Comparison of ENCODE assay signal across 18 cellular contexts in genomic region chr3:132311860-132312259, GRCh38. TPM values are rescaled to one million over a fixed set of nuclear protein-coding genes. Genes with fewer than 3 reads are reported as not detected.
"Had no signal": no experiment of that assay in that cellular context is flagged by ENCODE, and none has a peak within 500 bp of the region (broad histone marks: within the 10 kb centered on the region; RNA-seq: fewer than 3 reads in every experiment).

No MANE protein-coding gene starts in this region.

- H3K9me3 ChIP-seq: mucosa of descending colon, sigmoid colon, testis had no signal

- H3K27ac Mint-ChIP-seq: activated CD8-positive, alpha-beta memory T cell treated with anti-CD3 and anti-CD28 coated beads, Interleukin-2, amount 10 ng/mL, durations not matched to agents 7 days and 5 days; activated naive CD4-positive, alpha-beta T cell treated with anti-CD3 and anti-CD28 coated beads, Interleukin-2, amount 50 U/mL, for 24 hours; activated T-cell treated with anti-CD3 and anti-CD28 coated beads, Interleukin-2, amount 50 U/mL, for 24 hours; naive thymus-derived CD8-positive, alpha-beta T cell; stimulated activated naive CD8-positive, alpha-beta T cell treated with anti-CD3 and anti-CD28 coated beads, Interleukin-15, amount 100 ng/mL, for 72 hours had no signal

- H3K4me3 ChIP-seq: coronary artery, mucosa of descending colon, sigmoid colon, testis had no signal

- H3K27me3 ChIP-seq: sigmoid colon, testis had no signal

- H3K4me1 Mint-ChIP-seq: activated CD8-positive, alpha-beta memory T cell treated with anti-CD3 and anti-CD28 coated beads, Interleukin-2, amount 10 ng/mL, durations not matched to agents 7 days and 5 days; activated naive CD4-positive, alpha-beta T cell treated with anti-CD3 and anti-CD28 coated beads, Interleukin-2, amount 50 U/mL, for 24 hours; naive thymus-derived CD8-positive, alpha-beta T cell; stimulated activated naive CD8-positive, alpha-beta T cell treated with anti-CD3 and anti-CD28 coated beads, Interleukin-15, amount 100 ng/mL, for 72 hours had no signal

- H3K4me3 Mint-ChIP-seq: activated CD8-positive, alpha-beta memory T cell treated with anti-CD3 and anti-CD28 coated beads, Interleukin-2, amount 10 ng/mL, durations not matched to agents 7 days and 5 days; activated naive CD4-positive, alpha-beta T cell treated with anti-CD3 and anti-CD28 coated beads, Interleukin-2, amount 50 U/mL, for 24 hours; activated T-cell treated with anti-CD3 and anti-CD28 coated beads, Interleukin-2, amount 50 U/mL, for 24 hours; naive thymus-derived CD8-positive, alpha-beta T cell; stimulated activated naive CD8-positive, alpha-beta T cell treated with anti-CD3 and anti-CD28 coated beads, Interleukin-15, amount 100 ng/mL, for 72 hours had no signal

- ATAC-seq: activated CD4-positive, CD25-positive, alpha-beta regulatory T cell treated with anti-CD3 and anti-CD28 coated beads, Interleukin-2, amount 50 U/mL, for 24 hours; activated CD8-positive, alpha-beta memory T cell treated with anti-CD3 and anti-CD28 coated beads, Interleukin-2, amount 10 ng/mL, durations not matched to agents 7 days and 5 days; left colon; mucosa of descending colon; naive thymus-derived CD8-positive, alpha-beta T cell; stimulated activated naive CD8-positive, alpha-beta T cell treated with anti-CD3 and anti-CD28 coated beads, Interleukin-15, amount 100 ng/mL, for 72 hours had no signal

- DNase-seq: activated CD4-positive, alpha-beta T cell treated with anti-CD3 and anti-CD28 coated beads, Interleukin-2, amount 50 U/mL, for 4 hours; activated CD8-positive, alpha-beta memory T cell treated with anti-CD3 and anti-CD28 coated beads, Interleukin-2, amount 10 ng/mL, durations not matched to agents 7 days and 5 days; activated effector memory CD4-positive, alpha-beta T cell treated with Interleukin-2 at 50 U/mL for 16 hours; activated T-cell treated with anti-CD3 and anti-CD28 coated beads, Interleukin-2, amount 50 U/mL, for 24 hours; effector CD4-positive, alpha-beta T cell; left colon; mucosa of descending colon; naive thymus-derived CD8-positive, alpha-beta T cell; sigmoid colon; stimulated activated CD4-positive, alpha-beta T cell treated with anti-CD3 and anti-CD28 coated beads, Interleukin-4, amount 100 ng/mL, for 24 hours; stimulated activated naive CD8-positive, alpha-beta T cell treated with anti-CD3 and anti-CD28 coated beads, Interleukin-15, amount 100 ng/mL, for 72 hours; T-helper 2 cell; testis had no signal

- H3K36me3 Mint-ChIP-seq: activated CD8-positive, alpha-beta memory T cell treated with anti-CD3 and anti-CD28 coated beads, Interleukin-2, amount 10 ng/mL, durations not matched to agents 7 days and 5 days; activated naive CD4-positive, alpha-beta T cell treated with anti-CD3 and anti-CD28 coated beads, Interleukin-2, amount 50 U/mL, for 24 hours had no signal

- H3K36me3 ChIP-seq: sigmoid colon had no signal

- H3K27ac ChIP-seq: coronary artery, sigmoid colon, testis had no signal

- H3K27me3 Mint-ChIP-seq: activated CD8-positive, alpha-beta memory T cell treated with anti-CD3 and anti-CD28 coated beads, Interleukin-2, amount 10 ng/mL, durations not matched to agents 7 days and 5 days; stimulated activated naive CD8-positive, alpha-beta T cell treated with anti-CD3 and anti-CD28 coated beads, Interleukin-15, amount 100 ng/mL, for 72 hours had no signal

- H3K9me3 Mint-ChIP-seq: activated naive CD4-positive, alpha-beta T cell treated with anti-CD3 and anti-CD28 coated beads, Interleukin-2, amount 50 U/mL, for 24 hours; activated T-cell treated with anti-CD3 and anti-CD28 coated beads, Interleukin-2, amount 50 U/mL, for 24 hours; stimulated activated naive CD8-positive, alpha-beta T cell treated with anti-CD3 and anti-CD28 coated beads, Interleukin-15, amount 100 ng/mL, for 72 hours had no signal

RNA-seq across cellular contexts. Expression of gene ACP3, which starts 5.3 kb away (rescaled TPM):
- total RNA-seq: activated CD8-positive, alpha-beta memory T cell treated with anti-CD3 and anti-CD28 coated beads, Interleukin-2, amount 10 ng/mL, durations not matched to agents 7 days and 5 days; endothelial cell of umbilical vein; lung microvascular endothelial cell; naive thymus-derived CD8-positive, alpha-beta T cell had no signal
